Comparison of ENCODE assay signal across 2 cellular contexts in genomic region chr16:762049-762513, GRCh38.
TF ChIP-seq lines count a peak whose summit lies in the region.

No MANE protein-coding gene starts in this region.

TF ChIP-seq in HEK293, 187 proteins besides CTCF, POLR2A, EP300 and RAD21 (continues in another document):
- TF ChIP-seq GLI2 (tag by site-specific recombination; IDR thresholded peaks at IDR 0.05; ENCODE audit: borderline replicate concordance, low read depth) (no peak), ZSCAN30 (tag by site-specific recombination; IDR thresholded peaks at IDR 0.05) (no peak), ZBTB8A (tag by site-specific recombination; IDR thresholded peaks at IDR 0.05) (0 out of 2 replicates have a peak, but pooled peaks have one; percentile 28), ZNF426 (tag by site-specific recombination; IDR thresholded peaks at IDR 0.05) (no peak), ZNF623 (tag by site-specific recombination; IDR thresholded peaks at IDR 0.05) (no peak), SP7 (tag by site-specific recombination; IDR thresholded peaks at IDR 0.05) (no peak), ZNF292 (tag by site-specific recombination; IDR thresholded peaks at IDR 0.05; ENCODE audit: borderline replicate concordance, low read depth) (no peak), ZNF747 (tag by site-specific recombination; IDR thresholded peaks at IDR 0.05) (no peak), PRDM10 (tag by site-specific recombination; IDR thresholded peaks at IDR 0.05) (no peak), ZNF837 (tag by site-specific recombination; IDR thresholded peaks at IDR 0.05) (no peak), KLF17 (tag by site-specific recombination; IDR thresholded peaks at IDR 0.05) (peak; percentile 74; the same call in 1 of the 2 replicates), ZNF529 (tag by site-specific recombination; IDR thresholded peaks at IDR 0.05; ENCODE audit: insufficient replicate concordance) (no peak), ZFP3 (tag by site-specific recombination; IDR thresholded peaks at IDR 0.05; ENCODE audit: low read depth) (no peak), ZNF26 (tag by site-specific recombination; IDR thresholded peaks at IDR 0.05) (no peak), MYNN (tag by site-specific recombination; IDR thresholded peaks at IDR 0.05; ENCODE audit: borderline replicate concordance) (no peak), ZBTB48 (tag by site-specific recombination; IDR thresholded peaks at IDR 0.05) (no peak)
- TF ChIP-seq, protein P1, sequence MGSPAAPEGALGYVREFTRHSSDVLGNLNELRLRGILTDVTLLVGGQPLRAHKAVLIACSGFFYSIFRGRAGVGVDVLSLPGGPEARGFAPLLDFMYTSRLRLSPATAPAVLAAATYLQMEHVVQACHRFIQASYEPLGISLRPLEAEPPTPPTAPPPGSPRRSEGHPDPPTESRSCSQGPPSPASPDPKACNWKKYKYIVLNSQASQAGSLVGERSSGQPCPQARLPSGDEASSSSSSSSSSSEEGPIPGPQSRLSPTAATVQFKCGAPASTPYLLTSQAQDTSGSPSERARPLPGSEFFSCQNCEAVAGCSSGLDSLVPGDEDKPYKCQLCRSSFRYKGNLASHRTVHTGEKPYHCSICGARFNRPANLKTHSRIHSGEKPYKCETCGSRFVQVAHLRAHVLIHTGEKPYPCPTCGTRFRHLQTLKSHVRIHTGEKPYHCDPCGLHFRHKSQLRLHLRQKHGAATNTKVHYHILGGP (tag by site-specific recombination; IDR thresholded peaks at IDR 0.05), result no peak
- TF ChIP-seq, protein P2, sequence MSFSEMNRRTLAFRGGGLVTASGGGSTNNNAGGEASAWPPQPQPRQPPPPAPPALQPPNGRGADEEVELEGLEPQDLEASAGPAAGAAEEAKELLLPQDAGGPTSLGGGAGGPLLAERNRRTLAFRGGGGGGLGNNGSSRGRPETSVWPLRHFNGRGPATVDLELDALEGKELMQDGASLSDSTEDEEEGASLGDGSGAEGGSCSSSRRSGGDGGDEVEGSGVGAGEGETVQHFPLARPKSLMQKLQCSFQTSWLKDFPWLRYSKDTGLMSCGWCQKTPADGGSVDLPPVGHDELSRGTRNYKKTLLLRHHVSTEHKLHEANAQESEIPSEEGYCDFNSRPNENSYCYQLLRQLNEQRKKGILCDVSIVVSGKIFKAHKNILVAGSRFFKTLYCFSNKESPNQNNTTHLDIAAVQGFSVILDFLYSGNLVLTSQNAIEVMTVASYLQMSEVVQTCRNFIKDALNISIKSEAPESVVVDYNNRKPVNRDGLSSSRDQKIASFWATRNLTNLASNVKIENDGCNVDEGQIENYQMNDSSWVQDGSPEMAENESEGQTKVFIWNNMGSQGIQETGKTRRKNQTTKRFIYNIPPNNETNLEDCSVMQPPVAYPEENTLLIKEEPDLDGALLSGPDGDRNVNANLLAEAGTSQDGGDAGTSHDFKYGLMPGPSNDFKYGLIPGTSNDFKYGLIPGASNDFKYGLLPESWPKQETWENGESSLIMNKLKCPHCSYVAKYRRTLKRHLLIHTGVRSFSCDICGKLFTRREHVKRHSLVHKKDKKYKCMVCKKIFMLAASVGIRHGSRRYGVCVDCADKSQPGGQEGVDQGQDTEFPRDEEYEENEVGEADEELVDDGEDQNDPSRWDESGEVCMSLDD (tag by site-specific recombination; IDR thresholded peaks at IDR 0.05), result no peak

TF ChIP-seq in H1, 55 proteins besides CTCF, POLR2A, EP300 and RAD21:
- TF ChIP-seq RBBP5 (IDR thresholded peaks at IDR 0.05; ENCODE audit: borderline replicate concordance, low read depth, low read length) (no peak), BACH1 (IDR thresholded peaks at IDR 0.05; ENCODE audit: low read length) (no peak), SP4 (IDR thresholded peaks at IDR 0.05; ENCODE audit: low read length) (no peak), SRF (IDR thresholded peaks at IDR 0.05; ENCODE audit: low read depth, low read length) (no peak), CHD1 (IDR thresholded peaks at IDR 0.05; ENCODE audit: low read depth, low read length) (no peak), KDM1A (IDR thresholded peaks at IDR 0.05; ENCODE audit: borderline replicate concordance, low read length) (no peak), NRF1 (IDR thresholded peaks at IDR 0.05; ENCODE audit: low read depth, low read length) (no peak), ATF3 (IDR thresholded peaks at IDR 0.05; ENCODE audit: insufficient read depth, low read depth, low read length) (no peak), GABPA (IDR thresholded peaks at IDR 0.05; ENCODE audit: borderline replicate concordance, insufficient read depth, low read length) (no peak), SUZ12 (IDR thresholded peaks at IDR 0.05; ENCODE audit: low read length) (no peak), TBP (IDR thresholded peaks at IDR 0.05; ENCODE audit: low read depth, low read length) (no peak), ZNF274 (IDR thresholded peaks at IDR 0.05; ENCODE audit: borderline replicate concordance, extremely low read depth, low read length) (no peak), EGR1 (IDR thresholded peaks at IDR 0.05; ENCODE audit: borderline replicate concordance, low read depth, low read length) (no peak), TEAD4 (IDR thresholded peaks at IDR 0.05; ENCODE audit: low read depth, low read length) (no peak), SP2 (IDR thresholded peaks at IDR 0.05; ENCODE audit: low read length) (no peak), TAF7 (optimal IDR thresholded peaks at IDR 0.05; ENCODE audit: borderline replicate concordance, low read depth, low read length) (no peak), MAFK (IDR thresholded peaks at IDR 0.05; ENCODE audit: low read depth, low read length) (no peak), MAX (IDR thresholded peaks at IDR 0.05) (no peak)
- TF ChIP-seq, protein P3, sequence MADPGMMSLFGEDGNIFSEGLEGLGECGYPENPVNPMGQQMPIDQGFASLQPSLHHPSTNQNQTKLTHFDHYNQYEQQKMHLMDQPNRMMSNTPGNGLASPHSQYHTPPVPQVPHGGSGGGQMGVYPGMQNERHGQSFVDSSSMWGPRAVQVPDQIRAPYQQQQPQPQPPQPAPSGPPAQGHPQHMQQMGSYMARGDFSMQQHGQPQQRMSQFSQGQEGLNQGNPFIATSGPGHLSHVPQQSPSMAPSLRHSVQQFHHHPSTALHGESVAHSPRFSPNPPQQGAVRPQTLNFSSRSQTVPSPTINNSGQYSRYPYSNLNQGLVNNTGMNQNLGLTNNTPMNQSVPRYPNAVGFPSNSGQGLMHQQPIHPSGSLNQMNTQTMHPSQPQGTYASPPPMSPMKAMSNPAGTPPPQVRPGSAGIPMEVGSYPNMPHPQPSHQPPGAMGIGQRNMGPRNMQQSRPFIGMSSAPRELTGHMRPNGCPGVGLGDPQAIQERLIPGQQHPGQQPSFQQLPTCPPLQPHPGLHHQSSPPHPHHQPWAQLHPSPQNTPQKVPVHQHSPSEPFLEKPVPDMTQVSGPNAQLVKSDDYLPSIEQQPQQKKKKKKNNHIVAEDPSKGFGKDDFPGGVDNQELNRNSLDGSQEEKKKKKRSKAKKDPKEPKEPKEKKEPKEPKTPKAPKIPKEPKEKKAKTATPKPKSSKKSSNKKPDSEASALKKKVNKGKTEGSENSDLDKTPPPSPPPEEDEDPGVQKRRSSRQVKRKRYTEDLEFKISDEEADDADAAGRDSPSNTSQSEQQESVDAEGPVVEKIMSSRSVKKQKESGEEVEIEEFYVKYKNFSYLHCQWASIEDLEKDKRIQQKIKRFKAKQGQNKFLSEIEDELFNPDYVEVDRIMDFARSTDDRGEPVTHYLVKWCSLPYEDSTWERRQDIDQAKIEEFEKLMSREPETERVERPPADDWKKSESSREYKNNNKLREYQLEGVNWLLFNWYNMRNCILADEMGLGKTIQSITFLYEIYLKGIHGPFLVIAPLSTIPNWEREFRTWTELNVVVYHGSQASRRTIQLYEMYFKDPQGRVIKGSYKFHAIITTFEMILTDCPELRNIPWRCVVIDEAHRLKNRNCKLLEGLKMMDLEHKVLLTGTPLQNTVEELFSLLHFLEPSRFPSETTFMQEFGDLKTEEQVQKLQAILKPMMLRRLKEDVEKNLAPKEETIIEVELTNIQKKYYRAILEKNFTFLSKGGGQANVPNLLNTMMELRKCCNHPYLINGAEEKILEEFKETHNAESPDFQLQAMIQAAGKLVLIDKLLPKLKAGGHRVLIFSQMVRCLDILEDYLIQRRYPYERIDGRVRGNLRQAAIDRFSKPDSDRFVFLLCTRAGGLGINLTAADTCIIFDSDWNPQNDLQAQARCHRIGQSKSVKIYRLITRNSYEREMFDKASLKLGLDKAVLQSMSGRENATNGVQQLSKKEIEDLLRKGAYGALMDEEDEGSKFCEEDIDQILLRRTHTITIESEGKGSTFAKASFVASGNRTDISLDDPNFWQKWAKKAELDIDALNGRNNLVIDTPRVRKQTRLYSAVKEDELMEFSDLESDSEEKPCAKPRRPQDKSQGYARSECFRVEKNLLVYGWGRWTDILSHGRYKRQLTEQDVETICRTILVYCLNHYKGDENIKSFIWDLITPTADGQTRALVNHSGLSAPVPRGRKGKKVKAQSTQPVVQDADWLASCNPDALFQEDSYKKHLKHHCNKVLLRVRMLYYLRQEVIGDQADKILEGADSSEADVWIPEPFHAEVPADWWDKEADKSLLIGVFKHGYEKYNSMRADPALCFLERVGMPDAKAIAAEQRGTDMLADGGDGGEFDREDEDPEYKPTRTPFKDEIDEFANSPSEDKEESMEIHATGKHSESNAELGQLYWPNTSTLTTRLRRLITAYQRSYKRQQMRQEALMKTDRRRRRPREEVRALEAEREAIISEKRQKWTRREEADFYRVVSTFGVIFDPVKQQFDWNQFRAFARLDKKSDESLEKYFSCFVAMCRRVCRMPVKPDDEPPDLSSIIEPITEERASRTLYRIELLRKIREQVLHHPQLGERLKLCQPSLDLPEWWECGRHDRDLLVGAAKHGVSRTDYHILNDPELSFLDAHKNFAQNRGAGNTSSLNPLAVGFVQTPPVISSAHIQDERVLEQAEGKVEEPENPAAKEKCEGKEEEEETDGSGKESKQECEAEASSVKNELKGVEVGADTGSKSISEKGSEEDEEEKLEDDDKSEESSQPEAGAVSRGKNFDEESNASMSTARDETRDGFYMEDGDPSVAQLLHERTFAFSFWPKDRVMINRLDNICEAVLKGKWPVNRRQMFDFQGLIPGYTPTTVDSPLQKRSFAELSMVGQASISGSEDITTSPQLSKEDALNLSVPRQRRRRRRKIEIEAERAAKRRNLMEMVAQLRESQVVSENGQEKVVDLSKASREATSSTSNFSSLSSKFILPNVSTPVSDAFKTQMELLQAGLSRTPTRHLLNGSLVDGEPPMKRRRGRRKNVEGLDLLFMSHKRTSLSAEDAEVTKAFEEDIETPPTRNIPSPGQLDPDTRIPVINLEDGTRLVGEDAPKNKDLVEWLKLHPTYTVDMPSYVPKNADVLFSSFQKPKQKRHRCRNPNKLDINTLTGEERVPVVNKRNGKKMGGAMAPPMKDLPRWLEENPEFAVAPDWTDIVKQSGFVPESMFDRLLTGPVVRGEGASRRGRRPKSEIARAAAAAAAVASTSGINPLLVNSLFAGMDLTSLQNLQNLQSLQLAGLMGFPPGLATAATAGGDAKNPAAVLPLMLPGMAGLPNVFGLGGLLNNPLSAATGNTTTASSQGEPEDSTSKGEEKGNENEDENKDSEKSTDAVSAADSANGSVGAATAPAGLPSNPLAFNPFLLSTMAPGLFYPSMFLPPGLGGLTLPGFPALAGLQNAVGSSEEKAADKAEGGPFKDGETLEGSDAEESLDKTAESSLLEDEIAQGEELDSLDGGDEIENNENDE (IDR thresholded peaks at IDR 0.05; ENCODE audit: insufficient replicate concordance, low read length), result no peak
